In the genomic region with DNA sequence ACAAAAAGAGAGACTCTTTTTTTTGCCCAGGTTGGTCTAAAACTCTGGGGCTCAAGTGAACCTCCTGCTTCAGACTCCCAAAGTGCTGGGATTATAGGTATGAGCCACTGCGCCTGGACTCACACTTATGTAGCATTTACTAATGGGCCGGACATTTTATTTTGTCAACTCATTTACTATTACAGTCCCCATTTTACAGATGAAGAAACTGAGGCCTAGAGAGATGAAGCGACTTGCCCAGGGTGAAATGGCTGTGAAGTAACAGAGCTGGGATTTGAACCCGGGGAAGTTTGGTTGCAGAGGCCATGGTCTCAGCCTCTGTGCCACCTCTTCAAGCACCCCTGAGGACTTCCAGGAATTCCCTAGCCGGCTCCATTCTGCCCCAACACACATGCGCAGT, we compare ENCODE assay signal across 30 cellular contexts. TPM values are rescaled to one million over a fixed set of nuclear protein-coding genes. Genes with fewer than 3 reads are reported as not detected.
"Had no signal": no experiment of that assay in that cellular context is flagged by ENCODE, and none has a peak within 500 bp of the region (broad histone marks: within the 10 kb centered on the region; RNA-seq: fewer than 3 reads in every experiment).

No MANE protein-coding gene starts in this region.

- H3K4me1 Mint-ChIP-seq: activated CD4-positive, alpha-beta T cell treated with anti-CD3 and anti-CD28 coated beads for 36 hours; activated CD8-positive, alpha-beta memory T cell treated with anti-CD3 and anti-CD28 coated beads, Interleukin-2, amount 10 ng/mL, durations not matched to agents 7 days and 5 days; activated naive CD4-positive, alpha-beta T cell treated with anti-CD3 and anti-CD28 coated beads, Interleukin-2, amount 10 ng/mL, durations not matched to agents 7 days and 5 days; brain; endodermal cell had no signal

- DNase-seq: activated CD4-positive, alpha-beta memory T cell treated with anti-CD3 and anti-CD28 coated beads for 36 hours; activated CD4-positive, alpha-beta T cell treated with anti-CD3 and anti-CD28 coated beads for 36 hours; activated CD4-positive, alpha-beta T cell treated with anti-CD3 and anti-CD28 coated beads, Interleukin-2, amount 10 ng/mL, durations not matched to agents 24 days and 14 days; activated CD4-positive, CD25-positive, alpha-beta regulatory T cell; activated CD4-positive, CD25-positive, alpha-beta regulatory T cell treated with anti-CD3 and anti-CD28 coated beads, Interleukin-2, amount 50 U/mL, for 72 hours; activated CD8-positive, alpha-beta memory T cell treated with anti-CD3 and anti-CD28 coated beads, Interleukin-2, amount 10 ng/mL, durations not matched to agents 7 days and 5 days; activated CD8-positive, alpha-beta memory T cell treated with anti-CD3 and anti-CD28 coated beads, Interleukin-2, amount 50 U/mL, for 4 hours; activated CD8-positive, alpha-beta T cell treated with anti-CD3 and anti-CD28 coated beads, Interleukin-2, amount 10 ng/mL, durations not matched to agents 7 days and 5 days; activated effector memory CD4-positive, alpha-beta T cell treated with anti-CD3 and anti-CD28 coated beads, Interleukin-2, amount 50 U/mL, for 16 hours; activated naive CD4-positive, alpha-beta T cell; activated naive CD4-positive, alpha-beta T cell treated with anti-CD3 and anti-CD28 coated beads, Interleukin-2, amount 10 ng/mL, durations not matched to agents 7 days and 5 days; activated naive CD8-positive, alpha-beta T cell treated with anti-CD3 and anti-CD28 coated beads, Interleukin-2, amount 10 ng/mL, durations not matched to agents 7 days and 5 days; activated T-cell treated with anti-CD3 and anti-CD28 coated beads, Interleukin-2, amount 50 U/mL, for 1 hour; activated T-cell treated with anti-CD3 and anti-CD28 coated beads, Interleukin-2, amount 50 U/mL, for 48 hours; central memory CD4-positive, alpha-beta T cell; dorsolateral prefrontal cortex; effector memory CD4-positive, alpha-beta T cell; foreskin fibroblast; head of caudate nucleus; T-helper 2 cell had no signal

- H3K36me3 Mint-ChIP-seq: activated CD4-positive, alpha-beta memory T cell treated with anti-CD3 and anti-CD28 coated beads for 36 hours; activated CD8-positive, alpha-beta memory T cell treated with anti-CD3 and anti-CD28 coated beads, Interleukin-2, amount 10 ng/mL, durations not matched to agents 7 days and 5 days; activated naive CD4-positive, alpha-beta T cell treated with anti-CD3 and anti-CD28 coated beads, Interleukin-2, amount 10 ng/mL, durations not matched to agents 7 days and 5 days; activated naive CD4-positive, alpha-beta T cell treated with anti-CD3 and anti-CD28 coated beads, Interleukin-2, amount 50 U/mL, for 72 hours; activated naive CD8-positive, alpha-beta T cell treated with anti-CD3 and anti-CD28 coated beads, Interleukin-2, amount 10 ng/mL, durations not matched to agents 7 days and 5 days; brain had no signal

- H3K4me1 ChIP-seq: ascending aorta, breast epithelium had no signal

- H3K27ac ChIP-seq: ascending aorta, breast epithelium, cardiac muscle cell, coronary artery, dorsolateral prefrontal cortex had no signal

- H3K4me3 Mint-ChIP-seq: activated CD4-positive, alpha-beta memory T cell treated with anti-CD3 and anti-CD28 coated beads for 36 hours; activated CD4-positive, alpha-beta T cell treated with anti-CD3 and anti-CD28 coated beads for 36 hours; activated CD4-positive, alpha-beta T cell treated with anti-CD3 and anti-CD28 coated beads, Interleukin-2, amount 10 ng/mL, durations not matched to agents 24 days and 14 days; activated CD8-positive, alpha-beta memory T cell treated with anti-CD3 and anti-CD28 coated beads, Interleukin-2, amount 10 ng/mL, durations not matched to agents 7 days and 5 days; activated CD8-positive, alpha-beta T cell treated with anti-CD3 and anti-CD28 coated beads, Interleukin-2, amount 10 ng/mL, durations not matched to agents 7 days and 5 days; activated naive CD4-positive, alpha-beta T cell treated with anti-CD3 and anti-CD28 coated beads, Interleukin-2, amount 10 ng/mL, durations not matched to agents 7 days and 5 days; activated naive CD8-positive, alpha-beta T cell treated with anti-CD3 and anti-CD28 coated beads, Interleukin-2, amount 10 ng/mL, durations not matched to agents 7 days and 5 days; activated T-helper 1 cell treated with anti-CD3 and anti-CD28 coated beads, Interleukin-12 subunit alpha, Interleukin-12 subunit beta, Interleukin-2, Interleukin-4 antibody, amounts not matched to agents 30 ng/mL and 10 ng/mL and 1 ng/mL, durations not matched to agents 14 hours and 24 hours and 36 hours; brain; dendritic cell treated with granulocyte-macrophage colony-stimulating factor and Interleukin-4, amounts not matched to agents 40 ng/mL and 50 ng/mL, for 4 days; endodermal cell had no signal

- H3K36me3 ChIP-seq: ascending aorta, breast epithelium, cardiac muscle cell had no signal

- H3K27ac Mint-ChIP-seq: activated CD4-positive, alpha-beta memory T cell treated with anti-CD3 and anti-CD28 coated beads for 36 hours; activated CD4-positive, alpha-beta T cell treated with anti-CD3 and anti-CD28 coated beads for 36 hours; activated CD8-positive, alpha-beta memory T cell treated with anti-CD3 and anti-CD28 coated beads, Interleukin-2, amount 10 ng/mL, durations not matched to agents 7 days and 5 days; activated CD8-positive, alpha-beta T cell treated with anti-CD3 and anti-CD28 coated beads, Interleukin-2, amount 10 ng/mL, durations not matched to agents 7 days and 5 days; activated naive CD4-positive, alpha-beta T cell treated with anti-CD3 and anti-CD28 coated beads, Interleukin-2, amount 10 ng/mL, durations not matched to agents 7 days and 5 days; activated naive CD8-positive, alpha-beta T cell treated with anti-CD3 and anti-CD28 coated beads, Interleukin-2, amount 10 ng/mL, durations not matched to agents 7 days and 5 days; activated T-helper 1 cell treated with anti-CD3 and anti-CD28 coated beads, Interleukin-12 subunit alpha, Interleukin-12 subunit beta, Interleukin-2, Interleukin-4 antibody, amounts not matched to agents 30 ng/mL and 10 ng/mL and 1 ng/mL, durations not matched to agents 14 hours and 24 hours and 36 hours; activated T-helper 2 cell treated with anti-CD3 and anti-CD28 coated beads, Interferon-gamma antibody, Interleukin-2, Interleukin-4, amounts not matched to agents 10 μg/mL and 5 μg/mL and 100 μg/mL, durations not matched to agents 14 hours and 24 hours and 36 hours; endodermal cell had no signal

- H3K27me3 Mint-ChIP-seq: activated CD4-positive, alpha-beta memory T cell treated with anti-CD3 and anti-CD28 coated beads for 36 hours; activated CD4-positive, alpha-beta T cell treated with anti-CD3 and anti-CD28 coated beads for 36 hours; activated CD4-positive, alpha-beta T cell treated with anti-CD3 and anti-CD28 coated beads, Interleukin-2, amount 10 ng/mL, durations not matched to agents 24 days and 14 days; activated naive CD8-positive, alpha-beta T cell treated with anti-CD3 and anti-CD28 coated beads, Interleukin-2, amount 10 ng/mL, durations not matched to agents 7 days and 5 days had no signal

- H3K9me3 ChIP-seq: ascending aorta, breast epithelium had no signal

- H3K9me3 Mint-ChIP-seq: activated CD4-positive, alpha-beta memory T cell treated with anti-CD3 and anti-CD28 coated beads for 36 hours; activated CD4-positive, alpha-beta T cell treated with anti-CD3 and anti-CD28 coated beads, Interleukin-2, amount 10 ng/mL, durations not matched to agents 24 days and 14 days; activated naive CD4-positive, alpha-beta T cell treated with anti-CD3 and anti-CD28 coated beads, Interleukin-2, amount 10 ng/mL, durations not matched to agents 7 days and 5 days; activated naive CD4-positive, alpha-beta T cell treated with anti-CD3 and anti-CD28 coated beads, Interleukin-2, amount 50 U/mL, for 72 hours; activated naive CD8-positive, alpha-beta T cell treated with anti-CD3 and anti-CD28 coated beads, Interleukin-2, amount 10 ng/mL, durations not matched to agents 7 days and 5 days; activated T-helper 1 cell treated with anti-CD3 and anti-CD28 coated beads, Interleukin-12 subunit alpha, Interleukin-12 subunit beta, Interleukin-2, Interleukin-4 antibody, amounts not matched to agents 30 ng/mL and 10 ng/mL and 1 ng/mL, durations not matched to agents 14 hours and 24 hours and 36 hours; activated T-helper 2 cell treated with anti-CD3 and anti-CD28 coated beads, Interferon-gamma antibody, Interleukin-2, Interleukin-4, amounts not matched to agents 10 μg/mL and 5 μg/mL and 100 μg/mL, durations not matched to agents 14 hours and 24 hours and 36 hours; brain; dendritic cell treated with granulocyte-macrophage colony-stimulating factor and Interleukin-4, amounts not matched to agents 40 ng/mL and 50 ng/mL, for 4 days; endodermal cell had no signal

- H3K27me3 ChIP-seq: ascending aorta, breast epithelium, cardiac muscle cell, dorsolateral prefrontal cortex had no signal

- H3K4me3 ChIP-seq: ascending aorta, breast epithelium, cardiac muscle cell, coronary artery, dorsolateral prefrontal cortex had no signal

RNA-seq across cellular contexts. Expression of gene HPD, which starts 9.4 kb away (rescaled TPM):
- polyA plus RNA-seq: cardiac muscle cell had no signal
